Comparison of ENCODE assay signal across 17 cellular contexts in genomic region chr1:234891427-234891826, GRCh38.
A peak's percentile ranks its signal among the peaks of the same experiment; 100 is the strongest.
DNase-seq lines count a peak whose midpoint lies in the region; FAIRE-seq and TF ChIP-seq lines count a peak whose summit lies in the region.
"Had no signal": no experiment of that assay in that cellular context is flagged by ENCODE, and none has a peak within 500 bp of the region (broad histone marks: within the 10 kb centered on the region; RNA-seq: fewer than 3 reads in every experiment).

No MANE protein-coding gene starts in this region.

- peaks cover 30% of the 10 kb centered on the region for H3K4me1 ChIP-seq in osteoblast (ENCODE audit: insufficient read depth, low read length)
- H3K4me1 ChIP-seq: HAP-1 had no signal

- H3K27me3 ChIP-seq in bronchial epithelial cell (ENCODE audit: control insufficient read depth, insufficient read depth, low read length) (no peaks in the 10 kb centered on the region), osteoblast (ENCODE audit: insufficient read depth, low read length) (no peaks in the 10 kb centered on the region)

- no peak for TF ChIP-seq CTCF in bronchial epithelial cell (IDR thresholded peaks at IDR 0.05; ENCODE audit: insufficient read depth, low read length, severe bottlenecking)
- no peak for TF ChIP-seq CTCF in osteoblast (IDR thresholded peaks at IDR 0.05; ENCODE audit: extremely low read depth, low read depth, low read length)

- peaks cover 30% of the 10 kb centered on the region for H3K4me1 Mint-ChIP-seq in activated naive CD4-positive, alpha-beta T cell treated with anti-CD3 and anti-CD28 coated beads, Interleukin-2, amount 50 U/mL, for 24 hours
- H3K4me1 Mint-ChIP-seq: B cell had no signal

- H2AFZ ChIP-seq in osteoblast (ENCODE audit: low read length): no peak overlapping the region

- DNase-seq in activated naive CD4-positive, alpha-beta T cell treated with anti-CD3 and anti-CD28 coated beads, Interleukin-2, amount 50 U/mL, for 16 hours: no peak
- DNase-seq in DMS79 treated with DMSO at 0.1 percent for 48 hours (lab: John Stamatoyannopoulos, UW) (peak; percentile 50), bronchial epithelial cell (ENCODE audit: low read depth) (peak; percentile 22), osteoblast (ENCODE audit: insufficient read length, low spot score, missing footprints) (no peak), NCI-H2107 (lab: John Stamatoyannopoulos, UW) (no peak), H54 (ENCODE audit: insufficient read length, low spot score) (no peak), HK-2 (ENCODE audit: unreplicated experiment) (no peak)
- DNase-seq: ACHN; CD8-positive, alpha-beta T cell; NCI-H1694 treated with DMSO at 0.1 percent for 48 hours; NCI-H446 treated with DMSO at 0.1 percent for 48 hours; NCI-H82; SHP77 treated with DMSO at 0.1 percent for 48 hours had no signal

- no peak overlapping the region for H3K4me3 ChIP-seq in bronchial epithelial cell (ENCODE audit: low read depth, low read length)
- no peak overlapping the region for H3K4me3 ChIP-seq in osteoblast (ENCODE audit: insufficient read depth, low read length)
- H3K4me3 ChIP-seq: HAP-1 had no signal

- H3K27me3 Mint-ChIP-seq in activated naive CD4-positive, alpha-beta T cell treated with anti-CD3 and anti-CD28 coated beads, Interleukin-2, amount 50 U/mL, for 24 hours: no peaks in the 10 kb centered on the region
- H3K27me3 Mint-ChIP-seq: B cell had no signal

- peak overlapping the region; percentile 22 for H3K27ac ChIP-seq in osteoblast (ENCODE audit: low read depth, low read length)

- peak overlapping the region; percentile 53 for H3K27ac Mint-ChIP-seq in activated naive CD4-positive, alpha-beta T cell treated with anti-CD3 and anti-CD28 coated beads, Interleukin-2, amount 50 U/mL, for 24 hours
- H3K27ac Mint-ChIP-seq: B cell; CD8-positive, alpha-beta T cell had no signal

- FAIRE-seq in bronchial epithelial cell (lab: Jason Lieb, UNC) (no peak), H54 (lab: Jason Lieb, UNC) (no peak)
- FAIRE-seq: GM12891 had no signal

- H3K36me3 ChIP-seq in bronchial epithelial cell (ENCODE audit: control insufficient read depth, insufficient read depth, low read length): no peaks in the 10 kb centered on the region
- no peaks in the 10 kb centered on the region for H3K36me3 ChIP-seq in osteoblast (ENCODE audit: insufficient read depth, low read length)
- H3K36me3 ChIP-seq: HAP-1 had no signal

- no peaks in the 10 kb centered on the region for H3K9me3 Mint-ChIP-seq in activated naive CD4-positive, alpha-beta T cell treated with anti-CD3 and anti-CD28 coated beads, Interleukin-2, amount 50 U/mL, for 24 hours
- H3K9me3 Mint-ChIP-seq: CD8-positive, alpha-beta T cell had no signal

- no peak for TF ChIP-seq POLR2A in H54 (IDR thresholded peaks at IDR 0.05; ENCODE audit: low read depth, low read length)

- no peaks in the 10 kb centered on the region for H3K79me2 ChIP-seq in osteoblast (ENCODE audit: insufficient read depth, low read length)

- H4K20me1 ChIP-seq in osteoblast (ENCODE audit: insufficient read depth, low read length): no peaks in the 10 kb centered on the region

- H3K36me3 Mint-ChIP-seq in activated naive CD4-positive, alpha-beta T cell treated with anti-CD3 and anti-CD28 coated beads, Interleukin-2, amount 50 U/mL, for 24 hours: no peaks in the 10 kb centered on the region
- H3K36me3 Mint-ChIP-seq: CD8-positive, alpha-beta T cell had no signal

- no peak overlapping the region for H3K4me3 Mint-ChIP-seq in activated naive CD4-positive, alpha-beta T cell treated with anti-CD3 and anti-CD28 coated beads, Interleukin-2, amount 50 U/mL, for 24 hours
- H3K4me3 Mint-ChIP-seq: B cell; CD8-positive, alpha-beta T cell had no signal

- H3K4me2 ChIP-seq in osteoblast (ENCODE audit: insufficient read depth, low read length): no peak overlapping the region

- H3K9me3 ChIP-seq in osteoblast (ENCODE audit: low read depth, low read length): no peaks in the 10 kb centered on the region
- H3K9me3 ChIP-seq: HAP-1 had no signal

Comparison
In these comparisons a context has a peak if more than half of its experiments do, and no peak if none do; other contexts are left out.
1. DNase-seq: peak in DMS79 treated with DMSO at 0.1 percent for 48 hours (single experiment) and bronchial epithelial cell (single experiment); none in activated naive CD4-positive, alpha-beta T cell treated with anti-CD3 and anti-CD28 coated beads, Interleukin-2, amount 50 U/mL, for 16 hours (single experiment), osteoblast (single experiment), NCI-H2107 (single experiment), H54 (single experiment) and HK-2 (single experiment).